ENCODE assay signal across 17 cellular contexts in genomic region chr4:183747931-183748664, GRCh38.
DNase-seq lines count a peak whose midpoint lies in the region; ATAC-seq and TF ChIP-seq lines count a peak whose summit lies in the region.
"Had no signal": no experiment of that assay in that cellular context is flagged by ENCODE, and none has a peak within 500 bp of the region (broad histone marks: within the 10 kb centered on the region; RNA-seq: fewer than 3 reads in every experiment).

No MANE protein-coding gene starts in this region.

- TF ChIP-seq EP300 in ovary (IDR thresholded peaks at IDR 0.05) = no peak

- in situ Hi-C loops in IMR-90 (cut with MboI; ENCODE audit: low sequenced_read_pairs) = no loop called here

- H3K23ac ChIP-seq in IMR-90 (ENCODE audit: low read depth, low read length) = no peak overlapping the region

- H4K5ac ChIP-seq in IMR-90 (ENCODE audit: low read depth, low read length) = no peak overlapping the region

- H2AFZ ChIP-seq in IMR-90 (replicated peaks; ENCODE audit: low read length, poor library complexity) = peak overlapping the region; percentile 37

- H3K4me2 ChIP-seq in IMR-90 (ENCODE audit: low read depth, low read length) = no peak overlapping the region
- H3K4me2 ChIP-seq: BLaER1 had no signal

- H3K9ac ChIP-seq in IMR-90 (ENCODE audit: low read depth, low read length) = no peak overlapping the region
- no peak overlapping the region for H3K9ac ChIP-seq in colonic mucosa (ENCODE audit: low read depth in 2 of 2, low read length in 2 of 2)
- H3K9ac ChIP-seq: BLaER1 had no signal

- H2AK9ac ChIP-seq in IMR-90 (replicated peaks; ENCODE audit: low read depth, low read length, poor library complexity) = no peak overlapping the region

- H3K4me1 Mint-ChIP-seq in nephron = peaks cover 28% of the 10 kb centered on the region
- H3K4me1 Mint-ChIP-seq: activated naive CD8-positive, alpha-beta T cell treated with anti-CD3 and anti-CD28 coated beads, Interleukin-2, amount 50 U/mL, for 24 hours had no signal

- no peak overlapping the region for H2BK15ac ChIP-seq in IMR-90 (ENCODE audit: low read depth, low read length)

- CTCF ChIA-PET in A673 (lab: Charles Lee) = no interaction called here
- CTCF ChIA-PET in IMR-90 (lab: Yijun Ruan, JAX) = interaction anchor here (0.5 to 1.0 kb wide), 2 partner anchors 46 to 1415 kb away, joined by 3 to 4 read pairs; no protein-coding TSS in a partner anchor

- no peaks in the 10 kb centered on the region for H3K9me3 ChIP-seq in A673 (ENCODE audit: low read depth, low read length, poor library complexity, severe bottlenecking)
- no peaks in the 10 kb centered on the region for H3K9me3 ChIP-seq in IMR-90 (ENCODE audit: control insufficient read depth, insufficient read depth, low read length)
- H3K9me3 ChIP-seq in colonic mucosa = no peaks in the 10 kb centered on the region
- no peaks in the 10 kb centered on the region for H3K9me3 ChIP-seq in ovary
- H3K9me3 ChIP-seq: left lung had no signal

- TF ChIP-seq CTCF in A673 (conservative IDR thresholded peaks at IDR 0.05; ENCODE audit: low read depth, low read length) = no peak
- TF ChIP-seq CTCF in IMR-90 (conservative IDR thresholded peaks at IDR 0.05; ENCODE audit: low read depth, low read length) = no peak
- no peak for TF ChIP-seq CTCF in colonic mucosa (IDR thresholded peaks at IDR 0.05)
- no peak for TF ChIP-seq CTCF in nephron (IDR thresholded peaks at IDR 0.05; ENCODE audit: unreplicated experiment in 3 of 3)
- TF ChIP-seq CTCF in ovary (IDR thresholded peaks at IDR 0.05) = no peak

- peaks cover 3% of the 10 kb centered on the region for H3K36me3 Mint-ChIP-seq in nephron (ENCODE audit: low read depth)

- H3K4ac ChIP-seq in IMR-90 (ENCODE audit: low read depth, low read length) = no peak overlapping the region

- peaks cover 23% of the 10 kb centered on the region for H3K9me3 Mint-ChIP-seq in nephron
- H3K9me3 Mint-ChIP-seq: activated naive CD8-positive, alpha-beta T cell treated with anti-CD3 and anti-CD28 coated beads, Interleukin-2, amount 50 U/mL, for 24 hours; stimulated activated naive CD8-positive, alpha-beta T cell treated with anti-CD3 and anti-CD28 coated beads, Interleukin-15, Interleukin-2, amounts not matched to agents 100 ng/mL and 50 ng/mL, for 24 hours had no signal

- no peak overlapping the region for H4K91ac ChIP-seq in IMR-90 (ENCODE audit: insufficient read depth, low read depth, low read length)

- peak overlapping the region; percentile 95 to 96 (median 95) for H3K27ac Mint-ChIP-seq in nephron
- H3K27ac Mint-ChIP-seq: activated naive CD8-positive, alpha-beta T cell treated with anti-CD3 and anti-CD28 coated beads, Interleukin-2, amount 50 U/mL, for 24 hours; stimulated activated naive CD8-positive, alpha-beta T cell treated with anti-CD3 and anti-CD28 coated beads, Interleukin-15, Interleukin-2, amounts not matched to agents 100 ng/mL and 50 ng/mL, for 24 hours had no signal

- no peak overlapping the region for H3K18ac ChIP-seq in IMR-90 (ENCODE audit: low read depth, low read length)

- H3K4me3 ChIP-seq in A673 (ENCODE audit: low read depth, low read length, poor library complexity, severe bottlenecking) (no peak overlapping the region), IMR-90 (ENCODE audit: insufficient read depth, low read depth, low read length) (no peak overlapping the region), colonic mucosa (no peak overlapping the region), ovary (no peak overlapping the region)
- H3K4me3 ChIP-seq: BLaER1, dorsolateral prefrontal cortex, left lung had no signal

- no peak overlapping the region for H2BK5ac ChIP-seq in IMR-90 (ENCODE audit: low read depth, low read length, poor library complexity, severe bottlenecking)

- no peak overlapping the region for H2BK20ac ChIP-seq in IMR-90 (ENCODE audit: low read depth, low read length)

- H3K27me3 ChIP-seq in A673 (replicated peaks; ENCODE audit: insufficient read depth, low read depth, low read length, poor library complexity) = no peaks in the 10 kb centered on the region
- H3K27me3 ChIP-seq in IMR-90 (ENCODE audit: control insufficient read depth, insufficient read depth, low read length) = no peaks in the 10 kb centered on the region; the same call in 1 of the 2 replicates
- H3K27me3 ChIP-seq in colonic mucosa = no peaks in the 10 kb centered on the region
- no peaks in the 10 kb centered on the region for H3K27me3 ChIP-seq in ovary
- H3K27me3 ChIP-seq: BLaER1, dorsolateral prefrontal cortex, left lung had no signal

- H3K36me3 ChIP-seq in A673 (ENCODE audit: insufficient read depth, low read length, poor library complexity, severe bottlenecking) = no peaks in the 10 kb centered on the region
- H3K36me3 ChIP-seq in IMR-90 (ENCODE audit: control insufficient read depth, insufficient read depth, low read length) = no peaks in the 10 kb centered on the region
- no peaks in the 10 kb centered on the region for H3K36me3 ChIP-seq in colonic mucosa
- H3K36me3 ChIP-seq in ovary = no peaks in the 10 kb centered on the region
- H3K36me3 ChIP-seq: BLaER1, left lung had no signal

- H3K4me1 ChIP-seq in A673 (ENCODE audit: insufficient read depth, low read length, poor library complexity, severe bottlenecking) (peaks cover 5% of the 10 kb centered on the region), IMR-90 (ENCODE audit: control insufficient read depth, insufficient read depth, low read length) (no peaks in the 10 kb centered on the region), colonic mucosa (peaks cover 5% of the 10 kb centered on the region), ovary (ENCODE audit: insufficient read depth) (no peaks in the 10 kb centered on the region)
- H3K4me1 ChIP-seq: BLaER1, left lung had no signal

- H3K27me3 Mint-ChIP-seq in nephron (ENCODE audit: low read depth) = no peaks in the 10 kb centered on the region

- no peak overlapping the region for H3K14ac ChIP-seq in IMR-90 (replicated peaks; ENCODE audit: low read depth, low read length)

- H2BK120ac ChIP-seq in IMR-90 (ENCODE audit: low read depth, low read length) = no peak overlapping the region

- H3K27ac ChIP-seq in A673 (ENCODE audit: low read depth, low read length, poor library complexity, severe bottlenecking) (no peak overlapping the region), IMR-90 (ENCODE audit: insufficient read depth, low read length) (no peak overlapping the region), colonic mucosa (no peak overlapping the region), ovary (no peak overlapping the region)
- H3K27ac ChIP-seq: BLaER1, dorsolateral prefrontal cortex, left lung had no signal

- ATAC-seq in IMR-90 (ENCODE audit: low read depth) = peak; percentile 83
- ATAC-seq: activated naive CD8-positive, alpha-beta T cell treated with anti-CD3 and anti-CD28 coated beads, Interleukin-2, amount 50 U/mL, for 24 hours; left lung had no signal

- no peak for TF ChIP-seq POLR2A in IMR-90 (IDR thresholded peaks at IDR 0.05; ENCODE audit: low read depth, low read length)
- no peak for TF ChIP-seq POLR2A in ovary (IDR thresholded peaks at IDR 0.05)

- no peak overlapping the region for H2AK5ac ChIP-seq in IMR-90 (ENCODE audit: low read depth, low read length)

- POLR2A ChIA-PET in A673 (lab: Charles Lee; ENCODE audit: low non-redundant PET) = no interaction called here
- POLR2A ChIA-PET in IMR-90 (lab: Charles Lee; ENCODE audit: unreplicated experiment) = no interaction called here

- no peaks in the 10 kb centered on the region for H4K20me1 ChIP-seq in IMR-90 (ENCODE audit: insufficient read depth, low read length)
- H4K20me1 ChIP-seq: BLaER1 had no signal

- H3K79me1 ChIP-seq in IMR-90 (ENCODE audit: low read depth in 1 of 2, low read length in 2 of 2) = no peaks in the 10 kb centered on the region

- no peak overlapping the region for H4K8ac ChIP-seq in IMR-90 (ENCODE audit: low read depth in 2 of 2, low read length in 2 of 2)

- no peaks in the 10 kb centered on the region for H3K9me1 ChIP-seq in IMR-90 (ENCODE audit: insufficient read depth, low read length)

- intact Hi-C loops in A673 (cut with micrococcal nuclease; ENCODE audit: unreplicated experiment) = no loop called here
- intact Hi-C loops in IMR-90 (cut with micrococcal nuclease) = no loop called here
- intact Hi-C loops in colonic mucosa (cut with DNase I) = no loop called here
- intact Hi-C loops in ovary (cut with DNase I) = no loop called here

- dilution Hi-C loops in IMR-90 (cut with HindIII; ENCODE audit: low sequenced_read_pairs, unreplicated experiment) = no loop called here

- DNase-seq in A673 (ENCODE audit: low spot score) (peak; percentile 66), IMR-90 (peak; percentile 8), colonic mucosa (peak; percentile 45), NCI-H128 (lab: John Stamatoyannopoulos, UW; ENCODE audit: unreplicated experiment) (no peak), NCI-H146 treated with DMSO at 0.1 percent for 48 hours (lab: John Stamatoyannopoulos, UW; ENCODE audit: unreplicated experiment) (no peak), ovary (no peak)
- DNase-seq in stimulated activated CD4-positive, alpha-beta T cell treated with anti-CD3 and anti-CD28 coated beads, Interleukin-1b, Interleukin-23, amount 100 ng/mL, for 48 hours = no peak
- DNase-seq: activated naive CD8-positive, alpha-beta T cell treated with anti-CD3 and anti-CD28 coated beads, Interleukin-2, amount 50 U/mL, for 24 hours; dorsolateral prefrontal cortex; left lung; NCI-H1092; occipital lobe; SIG-M5; stimulated activated CD4-positive, alpha-beta T cell treated with anti-CD3 and anti-CD28 coated beads, Interleukin-4, amount 100 ng/mL, for 24 hours had no signal

- no peak overlapping the region for H3K56ac ChIP-seq in IMR-90 (ENCODE audit: extremely low read depth, insufficient read depth, low read length)

- no peak for TF ChIP-seq RAD21 in IMR-90 (IDR thresholded peaks at IDR 0.05; ENCODE audit: low read length)

- H3K4me3 Mint-ChIP-seq in nephron = peak overlapping the region in 2 of 3 experiments; percentile 1 to 59
- H3K4me3 Mint-ChIP-seq: activated naive CD8-positive, alpha-beta T cell treated with anti-CD3 and anti-CD28 coated beads, Interleukin-2, amount 50 U/mL, for 24 hours; stimulated activated naive CD8-positive, alpha-beta T cell treated with anti-CD3 and anti-CD28 coated beads, Interleukin-15, Interleukin-2, amounts not matched to agents 100 ng/mL and 50 ng/mL, for 24 hours had no signal

- whole genome bisulfite sequencing in IMR-90 (ENCODE audit: extremely low coverage in 2 of 2, insufficient read length in 1 of 2), 2 experiments = no CpG with 5 or more reads among the region's 6 CpGs
- WGBS in ovary, 3 donors = 61 to 78% (median 66%) methylated on average over 6 of the region's 6 CpGs

- BruUV-seq in A673 (replicated peaks; lab: Mats Ljungman, UMichigan) (no TSS peak), IMR-90 (replicated peaks; lab: Mats Ljungman, UMichigan) (no TSS peak)

TF ChIP-seq in IMR-90, 13 proteins besides CTCF, POLR2A, EP300 and RAD21 (continues in another document):
- TF ChIP-seq RCOR1 (IDR thresholded peaks at IDR 0.05; ENCODE audit: insufficient replicate concordance, low read length) (no peak), MXI1 (IDR thresholded peaks at IDR 0.05; ENCODE audit: borderline replicate concordance, low read depth, low read length) (no peak), CHD1 (IDR thresholded peaks at IDR 0.05; ENCODE audit: low read depth, low read length) (no peak)

Comparison
In these comparisons a context has a peak if more than half of its experiments do, and no peak if none do; other contexts are left out.
1. DNase-seq: peak in A673 (single experiment), IMR-90 (single experiment) and colonic mucosa (single experiment); none in NCI-H128 (single experiment), stimulated activated CD4-positive, alpha-beta T cell treated with anti-CD3 and anti-CD28 coated beads, Interleukin-1b, Interleukin-23, amount 100 ng/mL, for 48 hours (single experiment), NCI-H146 treated with DMSO at 0.1 percent for 48 hours (single experiment) and ovary (0 of 5).